Comparison of ENCODE assay signal across 1 cellular context in the genomic region with DNA sequence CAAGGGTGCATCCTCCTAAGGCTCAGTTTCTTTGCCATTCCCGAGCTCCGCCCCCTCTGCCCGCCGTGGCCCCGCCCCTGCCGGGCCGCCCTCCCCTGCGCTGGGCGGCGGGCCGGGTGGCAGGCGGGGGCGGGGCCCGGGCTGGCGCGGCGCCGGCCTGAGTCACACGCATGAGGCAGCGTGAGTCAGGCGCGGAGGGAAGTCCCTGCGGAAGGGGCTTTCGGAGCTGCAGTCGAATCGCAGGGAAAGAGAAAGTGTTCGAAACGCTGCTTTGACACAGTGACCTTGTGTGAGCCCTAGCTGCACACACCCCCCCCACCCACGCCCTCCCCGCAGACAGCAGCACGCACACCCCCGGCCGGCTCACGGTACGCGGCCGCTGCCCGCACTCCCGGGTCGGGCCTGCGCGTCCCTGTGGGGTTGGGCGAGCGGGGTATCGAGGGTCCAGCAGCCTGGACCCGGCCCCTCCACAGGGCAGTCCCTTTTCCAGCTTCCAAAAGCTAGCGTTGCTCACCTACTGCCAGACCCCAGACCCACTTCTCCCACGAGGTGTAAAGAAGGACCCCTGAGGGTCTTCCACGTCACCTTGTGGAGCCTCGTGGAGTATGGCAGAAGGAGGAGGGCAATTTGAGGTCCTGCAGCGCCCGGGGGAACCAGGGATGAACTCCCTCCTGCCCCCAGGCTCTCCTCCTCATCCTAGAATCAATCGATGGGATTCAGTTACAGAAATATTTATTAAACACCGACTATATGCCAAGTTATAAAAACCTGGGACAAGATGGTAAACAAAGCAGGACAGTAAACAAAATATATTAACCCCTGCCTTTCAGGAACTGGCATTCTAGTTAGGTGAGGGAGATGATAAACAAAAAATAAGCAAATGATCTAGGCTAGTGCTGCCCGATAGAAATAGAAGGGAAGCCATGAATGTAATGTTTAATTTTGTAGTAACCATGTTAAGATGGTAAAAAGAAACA.
A peak's percentile ranks its signal among the peaks of the same experiment; 100 is the strongest.
TF ChIP-seq lines count a peak whose summit lies in the region.

No MANE protein-coding gene starts in this region.

TF ChIP-seq in K562, 482 proteins besides CTCF, POLR2A, EP300 and RAD21 (continued from another document and continues in another):
- 0 out of 2 replicates have a peak, but pooled peaks have one; percentile 2 for TF ChIP-seq SMC3 (conservative IDR thresholded peaks at IDR 0.05; ENCODE audit: insufficient read depth, low read depth, low read length)
- no peak for TF ChIP-seq CCAR2 (IDR thresholded peaks at IDR 0.05; ENCODE audit: low read depth, low read length)
- peak; percentile 53 for TF ChIP-seq SMAD1 (IDR thresholded peaks at IDR 0.05; ENCODE audit: low read depth, low read length, partially characterized antibody)
- TF ChIP-seq, protein P1, sequence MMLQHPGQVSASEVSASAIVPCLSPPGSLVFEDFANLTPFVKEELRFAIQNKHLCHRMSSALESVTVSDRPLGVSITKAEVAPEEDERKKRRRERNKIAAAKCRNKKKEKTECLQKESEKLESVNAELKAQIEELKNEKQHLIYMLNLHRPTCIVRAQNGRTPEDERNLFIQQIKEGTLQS (IDR thresholded peaks at IDR 0.05): peak; percentile 69
- TF ChIP-seq, protein P1 (CRISPR knock-in tag; conservative IDR thresholded peaks at IDR 0.05): no peak
- TF ChIP-seq ILF3 (IDR thresholded peaks at IDR 0.05; ENCODE audit: borderline replicate concordance): no peak; the same call in 1 of the 2 replicates
- TF ChIP-seq, protein P2, sequence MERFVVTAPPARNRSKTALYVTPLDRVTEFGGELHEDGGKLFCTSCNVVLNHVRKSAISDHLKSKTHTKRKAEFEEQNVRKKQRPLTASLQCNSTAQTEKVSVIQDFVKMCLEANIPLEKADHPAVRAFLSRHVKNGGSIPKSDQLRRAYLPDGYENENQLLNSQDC (CRISPR knock-in tag; IDR thresholded peaks at IDR 0.05): no peak
- TF ChIP-seq RCOR1 (IDR thresholded peaks at IDR 0.05; ENCODE audit: borderline replicate concordance in 1 of 2, low read depth in 2 of 2, low read length in 2 of 2): peak in 1 of 2 experiments; percentile 68; a peak in 2 of 4 replicates
- TF ChIP-seq ZNF239 (CRISPR knock-in tag; IDR thresholded peaks at IDR 0.05): no peak
- TF ChIP-seq, protein P3, sequence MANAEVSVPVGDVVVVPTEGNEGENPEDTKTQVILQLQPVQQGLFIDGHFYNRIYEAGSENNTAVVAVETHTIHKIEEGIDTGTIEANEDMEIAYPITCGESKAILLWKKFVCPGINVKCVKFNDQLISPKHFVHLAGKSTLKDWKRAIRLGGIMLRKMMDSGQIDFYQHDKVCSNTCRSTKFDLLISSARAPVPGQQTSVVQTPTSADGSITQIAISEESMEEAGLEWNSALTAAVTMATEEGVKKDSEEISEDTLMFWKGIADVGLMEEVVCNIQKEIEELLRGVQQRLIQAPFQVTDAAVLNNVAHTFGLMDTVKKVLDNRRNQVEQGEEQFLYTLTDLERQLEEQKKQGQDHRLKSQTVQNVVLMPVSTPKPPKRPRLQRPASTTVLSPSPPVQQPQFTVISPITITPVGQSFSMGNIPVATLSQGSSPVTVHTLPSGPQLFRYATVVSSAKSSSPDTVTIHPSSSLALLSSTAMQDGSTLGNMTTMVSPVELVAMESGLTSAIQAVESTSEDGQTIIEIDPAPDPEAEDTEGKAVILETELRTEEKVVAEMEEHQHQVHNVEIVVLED (CRISPR knock-in tag; IDR thresholded peaks at IDR 0.05): peak; percentile 61
- TF ChIP-seq ZNF12 (CRISPR knock-in tag; IDR thresholded peaks at IDR 0.05): peak; percentile 67; the same call in 1 of the 2 replicates
- TF ChIP-seq, protein P4, sequence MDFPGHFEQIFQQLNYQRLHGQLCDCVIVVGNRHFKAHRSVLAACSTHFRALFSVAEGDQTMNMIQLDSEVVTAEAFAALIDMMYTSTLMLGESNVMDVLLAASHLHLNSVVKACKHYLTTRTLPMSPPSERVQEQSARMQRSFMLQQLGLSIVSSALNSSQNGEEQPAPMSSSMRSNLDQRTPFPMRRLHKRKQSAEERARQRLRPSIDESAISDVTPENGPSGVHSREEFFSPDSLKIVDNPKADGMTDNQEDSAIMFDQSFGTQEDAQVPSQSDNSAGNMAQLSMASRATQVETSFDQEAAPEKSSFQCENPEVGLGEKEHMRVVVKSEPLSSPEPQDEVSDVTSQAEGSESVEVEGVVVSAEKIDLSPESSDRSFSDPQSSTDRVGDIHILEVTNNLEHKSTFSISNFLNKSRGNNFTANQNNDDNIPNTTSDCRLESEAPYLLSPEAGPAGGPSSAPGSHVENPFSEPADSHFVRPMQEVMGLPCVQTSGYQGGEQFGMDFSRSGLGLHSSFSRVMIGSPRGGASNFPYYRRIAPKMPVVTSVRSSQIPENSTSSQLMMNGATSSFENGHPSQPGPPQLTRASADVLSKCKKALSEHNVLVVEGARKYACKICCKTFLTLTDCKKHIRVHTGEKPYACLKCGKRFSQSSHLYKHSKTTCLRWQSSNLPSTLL (IDR thresholded peaks at IDR 0.05): no peak
- TF ChIP-seq, protein P5, sequence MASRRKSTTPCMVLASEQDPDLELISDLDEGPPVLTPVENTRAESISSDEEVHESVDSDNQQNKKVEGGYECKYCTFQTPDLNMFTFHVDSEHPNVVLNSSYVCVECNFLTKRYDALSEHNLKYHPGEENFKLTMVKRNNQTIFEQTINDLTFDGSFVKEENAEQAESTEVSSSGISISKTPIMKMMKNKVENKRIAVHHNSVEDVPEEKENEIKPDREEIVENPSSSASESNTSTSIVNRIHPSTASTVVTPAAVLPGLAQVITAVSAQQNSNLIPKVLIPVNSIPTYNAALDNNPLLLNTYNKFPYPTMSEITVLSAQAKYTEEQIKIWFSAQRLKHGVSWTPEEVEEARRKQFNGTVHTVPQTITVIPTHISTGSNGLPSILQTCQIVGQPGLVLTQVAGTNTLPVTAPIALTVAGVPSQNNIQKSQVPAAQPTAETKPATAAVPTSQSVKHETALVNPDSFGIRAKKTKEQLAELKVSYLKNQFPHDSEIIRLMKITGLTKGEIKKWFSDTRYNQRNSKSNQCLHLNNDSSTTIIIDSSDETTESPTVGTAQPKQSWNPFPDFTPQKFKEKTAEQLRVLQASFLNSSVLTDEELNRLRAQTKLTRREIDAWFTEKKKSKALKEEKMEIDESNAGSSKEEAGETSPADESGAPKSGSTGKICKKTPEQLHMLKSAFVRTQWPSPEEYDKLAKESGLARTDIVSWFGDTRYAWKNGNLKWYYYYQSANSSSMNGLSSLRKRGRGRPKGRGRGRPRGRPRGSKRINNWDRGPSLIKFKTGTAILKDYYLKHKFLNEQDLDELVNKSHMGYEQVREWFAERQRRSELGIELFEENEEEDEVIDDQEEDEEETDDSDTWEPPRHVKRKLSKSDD (conservative IDR thresholded peaks at IDR 0.05; ENCODE audit: low read length): no peak
- no peak for TF ChIP-seq YBX1 (IDR thresholded peaks at IDR 0.05)
- peak; percentile 71 to 74 for TF ChIP-seq NRF1 (conservative IDR thresholded peaks at IDR 0.05 in 1 of 2, IDR thresholded peaks at IDR 0.05 in 1 of 2)
- no peak for TF ChIP-seq KLF16 (IDR thresholded peaks at IDR 0.05)
- TF ChIP-seq FOS (IDR thresholded peaks at IDR 0.05; ENCODE audit: extremely low read depth, insufficient read length): peak; percentile 40
- no peak for TF ChIP-seq SIRT6 (IDR thresholded peaks at IDR 0.05; ENCODE audit: low read depth, low read length)
- TF ChIP-seq, protein P6, sequence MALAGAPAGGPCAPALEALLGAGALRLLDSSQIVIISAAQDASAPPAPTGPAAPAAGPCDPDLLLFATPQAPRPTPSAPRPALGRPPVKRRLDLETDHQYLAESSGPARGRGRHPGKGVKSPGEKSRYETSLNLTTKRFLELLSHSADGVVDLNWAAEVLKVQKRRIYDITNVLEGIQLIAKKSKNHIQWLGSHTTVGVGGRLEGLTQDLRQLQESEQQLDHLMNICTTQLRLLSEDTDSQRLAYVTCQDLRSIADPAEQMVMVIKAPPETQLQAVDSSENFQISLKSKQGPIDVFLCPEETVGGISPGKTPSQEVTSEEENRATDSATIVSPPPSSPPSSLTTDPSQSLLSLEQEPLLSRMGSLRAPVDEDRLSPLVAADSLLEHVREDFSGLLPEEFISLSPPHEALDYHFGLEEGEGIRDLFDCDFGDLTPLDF (CRISPR knock-in tag; IDR thresholded peaks at IDR 0.05): no peak
- TF ChIP-seq NR2C1 (IDR thresholded peaks at IDR 0.05): no peak
- TF ChIP-seq NR2C1 (tag; IDR thresholded peaks at IDR 0.05): peak; percentile 24; the same call in 1 of the 2 replicates
- TF ChIP-seq, protein P7, sequence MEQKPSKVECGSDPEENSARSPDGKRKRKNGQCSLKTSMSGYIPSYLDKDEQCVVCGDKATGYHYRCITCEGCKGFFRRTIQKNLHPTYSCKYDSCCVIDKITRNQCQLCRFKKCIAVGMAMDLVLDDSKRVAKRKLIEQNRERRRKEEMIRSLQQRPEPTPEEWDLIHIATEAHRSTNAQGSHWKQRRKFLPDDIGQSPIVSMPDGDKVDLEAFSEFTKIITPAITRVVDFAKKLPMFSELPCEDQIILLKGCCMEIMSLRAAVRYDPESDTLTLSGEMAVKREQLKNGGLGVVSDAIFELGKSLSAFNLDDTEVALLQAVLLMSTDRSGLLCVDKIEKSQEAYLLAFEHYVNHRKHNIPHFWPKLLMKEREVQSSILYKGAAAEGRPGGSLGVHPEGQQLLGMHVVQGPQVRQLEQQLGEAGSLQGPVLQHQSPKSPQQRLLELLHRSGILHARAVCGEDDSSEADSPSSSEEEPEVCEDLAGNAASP (IDR thresholded peaks at IDR 0.05): no peak
- no peak for TF ChIP-seq ZBTB8A (IDR thresholded peaks at IDR 0.05; ENCODE audit: partially characterized antibody)
- TF ChIP-seq, protein P8, sequence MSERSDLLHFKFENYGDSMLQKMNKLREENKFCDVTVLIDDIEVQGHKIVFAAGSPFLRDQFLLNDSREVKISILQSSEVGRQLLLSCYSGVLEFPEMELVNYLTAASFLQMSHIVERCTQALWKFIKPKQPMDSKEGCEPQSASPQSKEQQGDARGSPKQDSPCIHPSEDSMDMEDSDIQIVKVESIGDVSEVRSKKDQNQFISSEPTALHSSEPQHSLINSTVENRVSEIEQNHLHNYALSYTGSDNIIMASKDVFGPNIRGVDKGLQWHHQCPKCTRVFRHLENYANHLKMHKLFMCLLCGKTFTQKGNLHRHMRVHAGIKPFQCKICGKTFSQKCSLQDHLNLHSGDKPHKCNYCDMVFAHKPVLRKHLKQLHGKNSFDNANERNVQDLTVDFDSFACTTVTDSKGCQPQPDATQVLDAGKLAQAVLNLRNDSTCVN (CRISPR knock-in tag; IDR thresholded peaks at IDR 0.05): no peak
- TF ChIP-seq, protein P9, sequence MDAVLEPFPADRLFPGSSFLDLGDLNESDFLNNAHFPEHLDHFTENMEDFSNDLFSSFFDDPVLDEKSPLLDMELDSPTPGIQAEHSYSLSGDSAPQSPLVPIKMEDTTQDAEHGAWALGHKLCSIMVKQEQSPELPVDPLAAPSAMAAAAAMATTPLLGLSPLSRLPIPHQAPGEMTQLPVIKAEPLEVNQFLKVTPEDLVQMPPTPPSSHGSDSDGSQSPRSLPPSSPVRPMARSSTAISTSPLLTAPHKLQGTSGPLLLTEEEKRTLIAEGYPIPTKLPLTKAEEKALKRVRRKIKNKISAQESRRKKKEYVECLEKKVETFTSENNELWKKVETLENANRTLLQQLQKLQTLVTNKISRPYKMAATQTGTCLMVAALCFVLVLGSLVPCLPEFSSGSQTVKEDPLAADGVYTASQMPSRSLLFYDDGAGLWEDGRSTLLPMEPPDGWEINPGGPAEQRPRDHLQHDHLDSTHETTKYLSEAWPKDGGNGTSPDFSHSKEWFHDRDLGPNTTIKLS (IDR thresholded peaks at IDR 0.05; ENCODE audit: borderline replicate concordance, low read depth): no peak
